8 cellular contexts compared by ENCODE assay signal in the genomic region with DNA sequence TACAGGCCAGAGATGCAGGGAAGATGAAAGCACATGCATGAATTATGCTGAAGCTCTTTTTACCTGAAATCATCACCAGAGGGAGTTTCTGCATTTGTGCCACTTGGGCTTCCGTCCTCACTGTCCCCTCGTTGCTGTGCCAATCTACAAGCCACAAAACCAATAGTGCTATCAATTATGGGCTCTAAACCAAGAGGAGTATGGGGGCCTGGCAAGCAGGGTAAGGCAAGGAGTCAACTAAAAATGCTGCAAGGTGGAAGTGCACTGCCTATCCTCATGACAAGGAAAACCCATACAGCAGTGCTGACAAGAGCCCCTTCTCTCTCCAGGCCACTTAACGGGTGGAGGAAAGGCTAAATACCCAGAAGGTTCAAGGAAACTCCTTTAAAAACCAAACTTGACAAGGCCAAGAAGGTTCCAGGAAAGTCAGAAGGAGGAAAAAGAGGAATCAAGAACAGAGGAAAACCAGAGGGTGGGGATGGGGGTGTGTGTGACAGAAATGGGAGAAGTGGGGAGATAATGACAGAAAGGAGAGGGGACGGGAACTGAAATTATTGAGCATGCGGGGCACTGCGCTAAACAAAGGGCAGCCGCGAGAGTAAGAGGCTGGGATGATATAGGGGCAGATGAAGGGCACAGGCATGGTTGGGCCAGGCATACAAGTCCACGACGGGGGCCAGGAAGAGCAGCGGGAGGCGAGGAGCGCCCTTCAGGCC. TPM values are rescaled to one million over a fixed set of nuclear protein-coding genes. Genes with fewer than 3 reads are reported as not detected.
A peak's percentile ranks its signal among the peaks of the same experiment; 100 is the strongest.
DNase-seq lines count a peak whose midpoint lies in the region; ATAC-seq and TF ChIP-seq lines count a peak whose summit lies in the region.

No MANE protein-coding gene starts in this region.

- H4K8ac ChIP-seq in neuronal stem cell (ENCODE audit: low read depth, low read length) = no peak overlapping the region

- H2BK15ac ChIP-seq in neuronal stem cell (ENCODE audit: low read length) = no peak overlapping the region

- no peaks in the 10 kb centered on the region for H4K20me1 ChIP-seq in fibroblast of lung (ENCODE audit: control insufficient read depth, extremely low read depth, insufficient read depth, low read length)

- no peak overlapping the region for H2BK12ac ChIP-seq in neuronal stem cell (ENCODE audit: low read length)

- H3K14ac ChIP-seq in neuronal stem cell (ENCODE audit: low read length) = peak overlapping the region; percentile 84

- H3K9ac ChIP-seq in fibroblast of lung (ENCODE audit: insufficient read depth, low read length) = peak overlapping the region; percentile 69
- peak overlapping the region; percentile 93 for H3K9ac ChIP-seq in neuronal stem cell (ENCODE audit: low read depth, low read length, poor library complexity)

- no peak overlapping the region for H2AK5ac ChIP-seq in neuronal stem cell (ENCODE audit: low read depth, low read length)

- H2AFZ ChIP-seq in fibroblast of lung (ENCODE audit: low read length) = peak overlapping the region; percentile 90
- H2AFZ ChIP-seq in neuronal stem cell (ENCODE audit: low read length) = peak overlapping the region; percentile 94

- H3K27ac ChIP-seq in CD8-positive, alpha-beta memory T cell (ENCODE audit: low read depth, low read length) = peak overlapping the region; percentile 55
- H3K27ac ChIP-seq in fibroblast of lung (ENCODE audit: insufficient read depth, low read length) (peak overlapping the region; percentile 58), neuronal stem cell (replicated peaks; ENCODE audit: low read length) (peak overlapping the region; percentile 16)

- no peaks in the 10 kb centered on the region for H3K27me3 ChIP-seq in CD8-positive, alpha-beta memory T cell (ENCODE audit: insufficient read depth, low read length, poor library complexity, severe bottlenecking)
- H3K27me3 ChIP-seq in fibroblast of lung (ENCODE audit: control insufficient read depth, insufficient read depth, low read length) (no peaks in the 10 kb centered on the region), neuronal stem cell (ENCODE audit: control insufficient read depth in 3 of 3, insufficient read depth in 3 of 3, low read depth in 1 of 3, low read length in 3 of 3) (peaks cover 0 to 2% (median 0%) of the 10 kb centered on the region in 3 experiments)

- H3K9me3 ChIP-seq in CD8-positive, alpha-beta memory T cell (ENCODE audit: low read length) = no peaks in the 10 kb centered on the region
- no peaks in the 10 kb centered on the region for H3K9me3 ChIP-seq in fibroblast of lung (ENCODE audit: control insufficient read depth, insufficient read depth, low read depth, low read length)
- no peaks in the 10 kb centered on the region for H3K9me3 ChIP-seq in neuronal stem cell (replicated peaks in 1 of 2; ENCODE audit: control insufficient read depth in 2 of 2, insufficient read depth in 1 of 2, low read depth in 1 of 2, low read length in 2 of 2)

- no peaks in the 10 kb centered on the region for H3K9me3 Mint-ChIP-seq in CD8-positive, alpha-beta memory T cell

- TF ChIP-seq CTCF in fibroblast of lung (conservative IDR thresholded peaks at IDR 0.05 in 1 of 2, IDR thresholded peaks at IDR 0.05 in 1 of 2; ENCODE audit: low read depth in 1 of 2, low read length in 2 of 2) = no peak

- peaks cover 7% of the 10 kb centered on the region for H3K36me3 ChIP-seq in CD8-positive, alpha-beta memory T cell (ENCODE audit: insufficient read depth, low read length)
- no peaks in the 10 kb centered on the region for H3K36me3 ChIP-seq in fibroblast of lung (ENCODE audit: control insufficient read depth, insufficient read depth, low read length)
- H3K36me3 ChIP-seq in neuronal stem cell (replicated peaks in 1 of 2; ENCODE audit: control insufficient read depth in 2 of 2, insufficient read depth in 2 of 2, low read length in 2 of 2) = peaks cover 16 to 40% of the 10 kb centered on the region in 2 donors

- WGBS in neuronal stem cell (ENCODE audit: extremely low coverage in 2 of 2, insufficient read length in 2 of 2, insufficient replicate concordance in 1 of 2), 2 donors = no CpG with 5 or more reads among the region's 13 CpGs

- H3K4me2 ChIP-seq in fibroblast of lung (ENCODE audit: extremely low read depth, insufficient read depth, low read length) (peak overlapping the region; percentile 86), neuronal stem cell (ENCODE audit: insufficient read depth, low read length, poor library complexity, severe bottlenecking) (peak overlapping the region; percentile 74)

- ATAC-seq in GM21423 (IDR thresholded peaks at IDR 0.05; ENCODE audit: unreplicated experiment) = peak; percentile 24

- peak overlapping the region; percentile 80 to 97 (median 92) for H3K27ac Mint-ChIP-seq in CD8-positive, alpha-beta memory T cell

- peak overlapping the region; percentile 93 for H3K18ac ChIP-seq in neuronal stem cell (ENCODE audit: low read length)

- H3K36me3 Mint-ChIP-seq in CD8-positive, alpha-beta memory T cell = peaks cover 0 to 37% (median 3%) of the 10 kb centered on the region in 3 donors

- H3K4me3 ChIP-seq in CD8-positive, alpha-beta memory T cell (ENCODE audit: low read length) = peak overlapping the region; percentile 81
- H3K4me3 ChIP-seq in fibroblast of lung (replicated peaks in 1 of 4; ENCODE audit: control extremely low read depth in 1 of 4, insufficient read depth in 1 of 4, low read depth in 3 of 4, low read length in 4 of 4) (peak overlapping the region; percentile 59 to 76 (median 65)), neuronal stem cell (ENCODE audit: low read length in 2 of 2) (peak overlapping the region; percentile 76 to 93)

- H2BK5ac ChIP-seq in neuronal stem cell (ENCODE audit: low read length) = no peak overlapping the region

- no peak overlapping the region for H2BK120ac ChIP-seq in neuronal stem cell (ENCODE audit: low read depth, low read length)

- CTCF ChIA-PET in CD8-positive, alpha-beta memory T cell (lab: Charles Lee) = interaction anchor here (0.9 to 1.5 kb wide), 3 partner anchors 10 to 21 kb away, joined by 3 read pairs; no protein-coding TSS in a partner anchor

- POLR2A ChIA-PET in CD8-positive, alpha-beta memory T cell (lab: Charles Lee) = interaction anchor here (0.6 to 2.0 kb wide), 5 partner anchors 10 to 103 kb away, joined by 3 to 10 read pairs (median 3); partner anchors contain the start of gene PSMD11

- DNase-seq in CD8-positive, alpha-beta memory T cell = peak; percentile 27 to 74 (median 61)
- DNase-seq in NCI-H526 treated with DMSO at 0.1 percent for 48 hours (lab: John Stamatoyannopoulos, UW) (peak; percentile 34), fibroblast of lung (ENCODE audit: low read depth in 2 of 2) (peak; percentile 26 to 29), neuronal stem cell (ENCODE audit: low spot score) (no peak), GF-D8 (lab: John Stamatoyannopoulos, UW) (no peak), dedifferentiated amniotic fluid mesenchymal stem cell (ENCODE audit: extremely low spot score) (no peak)
- DNase-seq in activated T-cell treated with anti-CD3 and anti-CD28 coated beads, Interleukin-2, amount 50 U/mL, for 1 hour = peak; percentile 50

- no peak overlapping the region for H3K23ac ChIP-seq in neuronal stem cell (ENCODE audit: low read depth, low read length, poor library complexity)

- no peak overlapping the region for H3K4ac ChIP-seq in neuronal stem cell (ENCODE audit: low read length)

- no peaks in the 10 kb centered on the region for H3K27me3 Mint-ChIP-seq in CD8-positive, alpha-beta memory T cell

- peaks cover 20 to 29% (median 21%) of the 10 kb centered on the region in 3 donors for H3K4me1 Mint-ChIP-seq in CD8-positive, alpha-beta memory T cell

- no peak overlapping the region for H4K91ac ChIP-seq in neuronal stem cell (ENCODE audit: low read depth, low read length, poor library complexity)

- H3K4me3 Mint-ChIP-seq in CD8-positive, alpha-beta memory T cell = peak overlapping the region; percentile 84 to 97 (median 87)

- H3K79me2 ChIP-seq in fibroblast of lung (ENCODE audit: control insufficient read depth, insufficient read depth, low read length) = no peaks in the 10 kb centered on the region

- H3K4me1 ChIP-seq in CD8-positive, alpha-beta memory T cell (ENCODE audit: insufficient read depth, low read length) = peaks cover 13% of the 10 kb centered on the region
- H3K4me1 ChIP-seq in fibroblast of lung (ENCODE audit: control insufficient read depth, extremely low read depth, insufficient read depth, low read length) (no peaks in the 10 kb centered on the region), neuronal stem cell (ENCODE audit: control insufficient read depth in 2 of 2, insufficient read depth in 1 of 2, low read depth in 1 of 2, low read length in 2 of 2) (peaks cover 4 to 7% of the 10 kb centered on the region in 2 donors)

- H3K79me1 ChIP-seq in neuronal stem cell (ENCODE audit: low read depth, low read length) = no peaks in the 10 kb centered on the region

RNA-seq across cellular contexts. Expression of gene C17orf75, which starts 0.7 kb away (rescaled TPM):
- total RNA-seq in CD8-positive, alpha-beta memory T cell = 10 to 100 TPM; 24.7 to 33.4 TPM
- polyA plus RNA-seq in CD8-positive, alpha-beta memory T cell = 12.6 TPM
- total RNA-seq in fibroblast of lung = 13.6 and 30.2 TPM in 2 replicates
- polyA plus RNA-seq in fibroblast of lung = 15.2 and 16.4 TPM in 2 replicates
- 10.0 and 13.8 TPM in 2 replicates for polyA plus RNA-seq in fibroblast of lung (2012)
- 3.9 and 8.6 TPM in 2 replicates for polyA minus RNA-seq in fibroblast of lung (ENCODE audit: low replicate concordance)
- polyA plus RNA-seq in neuronal stem cell (2013, experiment 1 of 2) = 47.7 TPM
- 47.1 TPM for polyA plus RNA-seq in neuronal stem cell (2013, experiment 2 of 2)

RNA-seq across cellular contexts. Expression of gene ZNF207, which starts 8.7 kb away (rescaled TPM):
- 100 to 1,000 TPM; 198 to 203 TPM for total RNA-seq in CD8-positive, alpha-beta memory T cell
- 147 TPM for polyA plus RNA-seq in CD8-positive, alpha-beta memory T cell
- total RNA-seq in fibroblast of lung = 55.2 and 75.3 TPM in 2 replicates
- 279 and 321 TPM in 2 replicates for polyA plus RNA-seq in fibroblast of lung
- polyA plus RNA-seq in fibroblast of lung (2012) = 128 and 152 TPM in 2 replicates
- 154 and 177 TPM in 2 replicates for polyA minus RNA-seq in fibroblast of lung (ENCODE audit: low replicate concordance)
- polyA plus RNA-seq in neuronal stem cell (2013, experiment 1 of 2) = 181 TPM
- 177 TPM for polyA plus RNA-seq in neuronal stem cell (2013, experiment 2 of 2)

Comparison
In these comparisons a context has a peak if more than half of its experiments do, and no peak if none do; other contexts are left out.
1. DNase-seq: peak in CD8-positive, alpha-beta memory T cell (5 of 5), NCI-H526 treated with DMSO at 0.1 percent for 48 hours (single experiment), activated T-cell treated with anti-CD3 and anti-CD28 coated beads, Interleukin-2, amount 50 U/mL, for 1 hour (single experiment) and fibroblast of lung (2 of 2); none in neuronal stem cell (single experiment), GF-D8 (single experiment) and dedifferentiated amniotic fluid mesenchymal stem cell (single experiment).
2. Peak in every context shown above with its lines, with median percentiles within 50 percentile points of each other: H3K27ac ChIP-seq and H3K4me3 ChIP-seq.